In genomic region chr4:168265327-168265726, GRCh38 we compare ENCODE assay signal across 1 cellular context.
TF ChIP-seq lines count a peak whose summit lies in the region.

No MANE protein-coding gene starts in this region.

TF ChIP-seq in GM23338, 12 proteins besides CTCF, POLR2A, EP300 and RAD21 (continued from another document):
- no peak for TF ChIP-seq ZNF462 (CRISPR knock-in tag; IDR thresholded peaks at IDR 0.05)
- TF ChIP-seq NANOG (IDR thresholded peaks at IDR 0.05; ENCODE audit: borderline replicate concordance) = no peak
- no peak for TF ChIP-seq JUNB (IDR thresholded peaks at IDR 0.05; ENCODE audit: unreplicated experiment)
